Comparison of ENCODE assay signal across 19 cellular contexts in the genomic region with DNA sequence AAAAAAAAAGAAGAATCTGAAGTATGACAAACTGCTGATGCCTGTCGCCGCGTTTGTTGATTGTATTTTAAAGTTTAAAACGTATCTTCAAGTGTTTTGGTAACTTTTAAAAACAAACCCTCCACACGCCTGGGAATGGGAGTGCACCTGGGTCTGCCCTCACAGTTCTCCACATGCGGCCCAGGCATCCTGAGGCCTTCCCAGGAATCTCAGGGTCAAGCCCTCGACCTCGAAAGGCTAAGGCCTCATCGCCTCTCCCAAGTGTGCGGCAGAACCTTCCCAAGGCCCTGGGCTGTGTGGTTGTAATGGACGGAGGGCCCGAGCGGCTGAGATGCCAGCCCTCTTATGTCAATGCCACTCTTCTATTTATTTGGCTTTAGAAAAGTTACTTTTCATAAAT.
"Had no signal": no experiment of that assay in that cellular context is flagged by ENCODE, and none has a peak within 500 bp of the region (broad histone marks: within the 10 kb centered on the region; RNA-seq: fewer than 3 reads in every experiment).

No MANE protein-coding gene starts in this region.

- H3K9me3 Mint-ChIP-seq: IgD-negative memory B cell had no signal

- DNase-seq: Kasumi-1, MM.1S, NCI-H1092 treated with DMSO at 0.1 percent for 48 hours, NCI-H1436, NCI-H187, NCI-H2029, NCI-H2081 treated with DMSO at 0.1 percent for 48 hours, NCI-H2171, NCI-H226, NCI-H446, NCI-H510A, NCI-H524 treated with DMSO at 0.1 percent for 48 hours, NCI-H69, NCI-H774, RPMI8226, SHP77, SK-N-SH had no signal

- H3K27me3 Mint-ChIP-seq: IgD-negative memory B cell had no signal

- ATAC-seq: K562 had no signal

- H3K4me3 Mint-ChIP-seq: IgD-negative memory B cell had no signal

- H3K4me1 Mint-ChIP-seq: IgD-negative memory B cell had no signal
